ENCODE assay signal across 8 cellular contexts in genomic region chr6:170147832-170148708, GRCh38.
A peak's percentile ranks its signal among the peaks of the same experiment; 100 is the strongest.
DNase-seq lines count a peak whose midpoint lies in the region; ATAC-seq, FAIRE-seq and TF ChIP-seq lines count a peak whose summit lies in the region.

No MANE protein-coding gene starts in this region.

- POLR2A ChIA-PET in CD4-positive, alpha-beta memory T cell (lab: Charles Lee; ENCODE audit: partially characterized antibody) = interaction anchor here (1.0 to 2.6 kb wide), 6 partner anchors 59 to 316 kb away, joined by 3 to 42 read pairs (median 4); partner anchors contain the start of gene FAM120B

- 57 to 61% methylated on average over 24 to 30 of the region's 30 CpGs for WGBS in esophagus squamous epithelium, 2 donors

- H3K27me3 Mint-ChIP-seq in CD4-positive, alpha-beta memory T cell = peaks cover 5 to 7% of the 10 kb centered on the region in 2 donors
- H3K27me3 Mint-ChIP-seq in naive B cell = peaks cover 17 to 57% (median 52%) of the 10 kb centered on the region in 3 donors

- H3K9me3 ChIP-seq in CD4-positive, alpha-beta memory T cell (ENCODE audit: control insufficient read depth in 1 of 2, low read length in 2 of 2) = no peaks in the 10 kb centered on the region
- no peaks in the 10 kb centered on the region for H3K9me3 ChIP-seq in esophagus squamous epithelium

- no peak for TF ChIP-seq POLR2A in esophagus squamous epithelium (IDR thresholded peaks at IDR 0.05)

- peaks cover 0 to 2% of the 10 kb centered on the region in 2 donors for H3K36me3 Mint-ChIP-seq in CD4-positive, alpha-beta memory T cell
- H3K36me3 Mint-ChIP-seq in naive B cell = peaks cover 0 to 8% of the 10 kb centered on the region in 2 donors

- no peaks in the 10 kb centered on the region for H3K36me3 ChIP-seq in CD4-positive, alpha-beta memory T cell (ENCODE audit: insufficient read depth, low read length)
- no peaks in the 10 kb centered on the region for H3K36me3 ChIP-seq in esophagus squamous epithelium

- no peak for TF ChIP-seq CTCF in esophagus squamous epithelium (IDR thresholded peaks at IDR 0.05)
- TF ChIP-seq CTCF in D721Med (IDR thresholded peaks at IDR 0.05; ENCODE audit: insufficient read depth, missing control alignments) = no peak

- DNase-seq in CD4-positive, alpha-beta memory T cell = peak; percentile 31 to 62 (median 47)
- peak; percentile 52 for DNase-seq in activated T-cell treated with anti-CD3 and anti-CD28 coated beads, Interleukin-2, amount 50 U/mL, for 1 hour
- DNase-seq in naive B cell (no peak), NCI-H748 (lab: John Stamatoyannopoulos, UW; ENCODE audit: unreplicated experiment) (no peak), esophagus squamous epithelium (lab: John Stamatoyannopoulos, UW) (no peak), NCI-H2081 treated with DMSO at 0.1 percent for 48 hours (lab: John Stamatoyannopoulos, UW) (no peak), D721Med (ENCODE audit: insufficient read length, low spot score) (no peak)

- peak overlapping the region; percentile 70 to 89 (median 82) for H3K4me3 Mint-ChIP-seq in CD4-positive, alpha-beta memory T cell
- peak overlapping the region; percentile 28 to 82 (median 74) for H3K4me3 Mint-ChIP-seq in naive B cell

- ATAC-seq in HG03066 (IDR thresholded peaks at IDR 0.05; ENCODE audit: low read depth, unreplicated experiment) = peak; percentile 75
- ATAC-seq in naive B cell (ENCODE audit: low read depth in 2 of 2) = peak; percentile 58 to 67

- no peak for FAIRE-seq in D721Med (lab: Jason Lieb, UNC)

- H3K9me3 Mint-ChIP-seq in CD4-positive, alpha-beta memory T cell = peaks cover 0 to 11% (median 4%) of the 10 kb centered on the region in 8 donors
- peaks cover 6 to 17% (median 7%) of the 10 kb centered on the region in 7 donors for H3K9me3 Mint-ChIP-seq in naive B cell

- peaks cover 29% of the 10 kb centered on the region for H3K4me1 ChIP-seq in CD4-positive, alpha-beta memory T cell (ENCODE audit: insufficient read depth, low read length)
- H3K4me1 ChIP-seq in esophagus squamous epithelium = peaks cover 6 to 47% (median 14%) of the 10 kb centered on the region in 3 donors

- H3K27ac ChIP-seq in CD4-positive, alpha-beta memory T cell (ENCODE audit: low read depth, low read length) = no peak overlapping the region
- peak overlapping the region in 2 of 4 donors; percentile 1 to 5 for H3K27ac ChIP-seq in esophagus squamous epithelium

- peak overlapping the region; percentile 70 to 92 (median 87) for H3K27ac Mint-ChIP-seq in CD4-positive, alpha-beta memory T cell
- peak overlapping the region in 3 of 6 donors; percentile 13 to 86 (median 79) for H3K27ac Mint-ChIP-seq in naive B cell

- intact Hi-C loops in CD4-positive, alpha-beta memory T cell (cut with micrococcal nuclease) = loop anchor here (5.0 kb wide), 1 partner anchor 144 kb away; the partner anchor contains the start of gene DLL1
- intact Hi-C loops in esophagus squamous epithelium (cut with DNase I) = no loop called here

- CTCF ChIA-PET in CD4-positive, alpha-beta memory T cell (lab: Charles Lee; ENCODE audit: partially characterized antibody) = interaction anchor here (1.1 to 2.9 kb wide), 3 partner anchors 55 to 144 kb away, joined by 3 to 17 read pairs (median 3); no protein-coding TSS in a partner anchor

- H3K4me1 Mint-ChIP-seq in CD4-positive, alpha-beta memory T cell = peaks cover 23 to 59% (median 34%) of the 10 kb centered on the region in 4 donors
- peaks cover 21 to 42% (median 28%) of the 10 kb centered on the region in 3 donors for H3K4me1 Mint-ChIP-seq in naive B cell

- peaks cover 3% of the 10 kb centered on the region for H3K27me3 ChIP-seq in CD4-positive, alpha-beta memory T cell (ENCODE audit: insufficient read depth, low read length)
- H3K27me3 ChIP-seq in esophagus squamous epithelium = peaks cover 0 to 60% (median 0%) of the 10 kb centered on the region in 4 donors

- H3K4me3 ChIP-seq in CD4-positive, alpha-beta memory T cell (ENCODE audit: low read length in 2 of 2) = peak overlapping the region in 1 of 2 donors; percentile 17
- peak overlapping the region in 1 of 4 donors; percentile 30 for H3K4me3 ChIP-seq in esophagus squamous epithelium

Comparison
In these comparisons a context has a peak if more than half of its experiments do, and no peak if none do; other contexts are left out.
1. DNase-seq: peak in CD4-positive, alpha-beta memory T cell (5 of 5) and activated T-cell treated with anti-CD3 and anti-CD28 coated beads, Interleukin-2, amount 50 U/mL, for 1 hour (single experiment); none in naive B cell (single experiment), NCI-H748 (single experiment), esophagus squamous epithelium (single experiment), NCI-H2081 treated with DMSO at 0.1 percent for 48 hours (single experiment) and D721Med (single experiment).